1 cellular context compared by ENCODE assay signal in genomic region chr5:171961117-171961516, GRCh38.
A peak's percentile ranks its signal among the peaks of the same experiment; 100 is the strongest.
TF ChIP-seq lines count a peak whose summit lies in the region.

No MANE protein-coding gene starts in this region.

TF ChIP-seq in GM12878, 131 proteins besides CTCF, POLR2A, EP300 and RAD21 (continued from another document):
- TF ChIP-seq MAX (IDR thresholded peaks at IDR 0.05; ENCODE audit: low read depth, low read length) (no peak), CBFB (IDR thresholded peaks at IDR 0.05; ENCODE audit: low read depth) (0 out of 2 replicates have a peak, but pooled peaks have one; percentile 27), E2F4 (IDR thresholded peaks at IDR 0.05; ENCODE audit: low read depth, low read length) (no peak), MEF2B (IDR thresholded peaks at IDR 0.05; ENCODE audit: partially characterized antibody, poor library complexity, severe bottlenecking) (peak; percentile 80), NBN (IDR thresholded peaks at IDR 0.05) (peak; percentile 33; the same call in 1 of the 2 replicates), EED (IDR thresholded peaks at IDR 0.05; ENCODE audit: low read depth) (peak; percentile 81), USF2 (IDR thresholded peaks at IDR 0.05; ENCODE audit: borderline replicate concordance, low read depth, low read length) (no peak)
